ENCODE assay signal across 8 cellular contexts in genomic region chr17:42548070-42548837, GRCh38.
DNase-seq lines count a peak whose midpoint lies in the region; ATAC-seq and TF ChIP-seq lines count a peak whose summit lies in the region.

No MANE protein-coding gene starts in this region.

- peaks cover 4% of the 10 kb centered on the region; the same call in 1 of the 2 replicates for H3K4me1 ChIP-seq in HUES48 (ENCODE audit: control insufficient read depth, insufficient read depth, low read length)

- peak; percentile 23 to 51 for DNase-seq in cardiac fibroblast (ENCODE audit: low read depth in 2 of 2)
- DNase-seq in memory B cell (ENCODE audit: low spot score in 2 of 2) = peak; percentile 84 to 87
- DNase-seq in stimulated activated CD8-positive, alpha-beta memory T cell treated with anti-CD3 and anti-CD28 coated beads, Interleukin-7, amount 100 ng/mL, for 4 hours (ENCODE audit: low read depth in 2 of 2) = peak; percentile 56 to 74
- no peak for DNase-seq in AG08396 (ENCODE audit: low spot score)

- peak; percentile 41 for TF ChIP-seq POLR2A in GM18505 (IDR thresholded peaks at IDR 0.05; ENCODE audit: borderline replicate concordance, extremely low read depth, insufficient read depth, insufficient read length)

- H3K36me3 Mint-ChIP-seq in memory B cell = no peaks in the 10 kb centered on the region

- TF ChIP-seq CTCF in VCaP (conservative IDR thresholded peaks at IDR 0.05) (peak; percentile 77), cardiac fibroblast (IDR thresholded peaks at IDR 0.05; ENCODE audit: low read depth, low read length) (peak; percentile 14)

- peaks cover 18% of the 10 kb centered on the region for H3K4me1 Mint-ChIP-seq in memory B cell

- H3K27ac ChIP-seq in HUES48 (ENCODE audit: low read depth, low read length) (peak overlapping the region; percentile 79), VCaP (peak overlapping the region; percentile 40; the same call in 1 of the 2 replicates)

- no peaks in the 10 kb centered on the region for H3K9me3 ChIP-seq in HUES48 (ENCODE audit: control insufficient read depth, insufficient read depth, low read length)

- peaks cover 8% of the 10 kb centered on the region for H3K36me3 ChIP-seq in HUES48 (ENCODE audit: control insufficient read depth, insufficient read depth, low read length)

- H3K4me3 ChIP-seq in HUES48 (ENCODE audit: low read depth, low read length) (peak overlapping the region; percentile 58), cardiac fibroblast (replicated peaks in 1 of 2; ENCODE audit: low read depth in 2 of 2, low read length in 2 of 2) (peak overlapping the region; percentile 24 to 31)

- no peak overlapping the region; the same call in 1 of the 2 replicates for H3K9ac ChIP-seq in HUES48 (ENCODE audit: low read depth, low read length)

- H3K27me3 ChIP-seq in HUES48 (ENCODE audit: control insufficient read depth, insufficient read depth, low read length) = peaks cover 4% of the 10 kb centered on the region; the same call in 1 of the 2 replicates

- ATAC-seq in GM18505 (IDR thresholded peaks at IDR 0.05; ENCODE audit: unreplicated experiment) (peak; percentile 58), memory B cell (ENCODE audit: low read depth) (peak; percentile 94), HG03457 (IDR thresholded peaks at IDR 0.05; ENCODE audit: unreplicated experiment) (no peak)

- no peaks in the 10 kb centered on the region for H3K9me3 Mint-ChIP-seq in memory B cell

- no peak overlapping the region for H3K27ac Mint-ChIP-seq in memory B cell

- no peaks in the 10 kb centered on the region for H3K27me3 Mint-ChIP-seq in memory B cell

- H3K4me3 Mint-ChIP-seq in memory B cell = peak overlapping the region; percentile 54
